8 cellular contexts compared by ENCODE assay signal in genomic region chr4:2962099-2962455, GRCh38. TPM values are rescaled to one million over a fixed set of nuclear protein-coding genes. Genes with fewer than 3 reads are reported as not detected.
DNase-seq lines count a peak whose midpoint lies in the region; ATAC-seq and TF ChIP-seq lines count a peak whose summit lies in the region.

No MANE protein-coding gene starts in this region.

- intact Hi-C loops in heart left ventricle (cut with DNase I) (loop anchor here in 4 of 10 donors (2.0 to 10.0 kb wide), 5 partner anchors 27 to 717 kb away; partner anchors contain the start of genes CFAP99 (in 3 of the 4), ZFYVE28 (in 3 of the 4), HAUS3 (in 1 of the 4) and POLN (in 1 of the 4)), Right ventricle myocardium inferior (cut with DNase I) (loop anchor here (5.0 kb wide), 2 partner anchors 200 to 545 kb away; partner anchors contain the start of genes CFAP99 and ZFYVE28)

- DNase-seq in heart left ventricle (no peak), Right ventricle myocardium inferior (ENCODE audit: missing footprints) (no peak), T-helper 2 cell (peak in 3 of 5 experiments; percentile 24 to 88 (median 62)), skeletal muscle cell (ENCODE audit: low read depth) (no peak), dedifferentiated amniotic fluid mesenchymal stem cell (ENCODE audit: extremely low spot score) (no peak), EL (no peak), NOMO-1 (lab: John Stamatoyannopoulos, UW; ENCODE audit: unreplicated experiment in 2 of 2) (no peak)

- H3K27me3 ChIP-seq in heart left ventricle, result no peaks in the 10 kb centered on the region
- H3K27me3 ChIP-seq in esophagus (ENCODE audit: control insufficient read depth in 1 of 2, insufficient read depth in 2 of 2, low read length in 2 of 2), result no peaks in the 10 kb centered on the region

- TF ChIP-seq POLR2A in heart left ventricle (IDR thresholded peaks at IDR 0.05), result no peak

- H3K4me1 ChIP-seq in heart left ventricle, result peaks cover 4 to 30% (median 23%) of the 10 kb centered on the region in 12 donors
- peaks cover 6 to 12% of the 10 kb centered on the region in 2 donors for H3K4me1 ChIP-seq in esophagus (ENCODE audit: control insufficient read depth in 2 of 2, insufficient read depth in 2 of 2, low read length in 1 of 2)

- ATAC-seq in heart left ventricle (no peak), Right ventricle myocardium inferior (no peak)

- WGBS in heart left ventricle, 4 donors, result 21 to 23% (median 22%) methylated on average over 7 of the region's 7 CpGs
- WGBS in esophagus, 2 donors, result 9% methylated on average over 7 of the region's 7 CpGs

- TF ChIP-seq CTCF in heart left ventricle (IDR thresholded peaks at IDR 0.05), result no peak

- H3K9me3 ChIP-seq in heart left ventricle (no peaks in the 10 kb centered on the region), esophagus (ENCODE audit: control insufficient read depth in 2 of 2, insufficient read depth in 1 of 2, low read depth in 1 of 2, low read length in 1 of 2) (no peaks in the 10 kb centered on the region)

- peak overlapping the region in 5 of 12 donors; percentile 82 to 92 (median 87) for H3K27ac ChIP-seq in heart left ventricle
- peak overlapping the region in 1 of 2 donors; percentile 21 for H3K27ac ChIP-seq in esophagus (ENCODE audit: low read depth in 2 of 2, low read length in 1 of 2)

- peaks cover 0 to 23% (median 14%) of the 10 kb centered on the region in 9 donors for H3K36me3 ChIP-seq in heart left ventricle
- peaks cover 7% of the 10 kb centered on the region in 2 donors for H3K36me3 ChIP-seq in esophagus (ENCODE audit: control insufficient read depth in 2 of 2, insufficient read depth in 2 of 2, low read length in 1 of 2)

- H3K4me3 ChIP-seq in heart left ventricle (peak overlapping the region; percentile 70 to 100 (median 84)), esophagus (ENCODE audit: low read depth in 1 of 2, low read length in 2 of 2) (peak overlapping the region; percentile 65 to 96), skeletal muscle cell (ENCODE audit: low read depth, low read length) (peak overlapping the region; percentile 78)

RNA-seq across cellular contexts. Expression of gene NOP14, which starts 1.1 kb away (rescaled TPM):
- total RNA-seq in heart left ventricle (10 to 100 TPM; 11.4 to 21.5 (median 15.8) TPM), Right ventricle myocardium inferior (18.3 TPM)
- polyA plus RNA-seq in heart left ventricle (10 to 100 TPM; 11.7 to 26.0 TPM), esophagus (10 to 100 TPM; 11.9 to 15.1 TPM)

RNA-seq across cellular contexts. Expression of gene GRK4, which starts 1.3 kb away (rescaled TPM):
- total RNA-seq in heart left ventricle, result 10 to 100 TPM in 2 of 9 donors, 1 to 10 TPM in 7; 4.9 to 11.8 (median 9.3) TPM
- 10 to 100 TPM in 1 of 2 donors, 1 to 10 TPM in 1; 5.3 to 12.0 TPM for polyA plus RNA-seq in heart left ventricle
- total RNA-seq in Right ventricle myocardium inferior, result 7.7 TPM
- polyA plus RNA-seq in esophagus, result 1 to 10 TPM; 1.2 to 1.7 TPM

Comparison
In these comparisons a context has a peak if more than half of its experiments do, and no peak if none do; other contexts are left out.
1. DNase-seq: peak in T-helper 2 cell (3 of 5); none in heart left ventricle (0 of 5), Right ventricle myocardium inferior (single experiment), skeletal muscle cell (single experiment), dedifferentiated amniotic fluid mesenchymal stem cell (single experiment), EL (single experiment) and NOMO-1 (0 of 2).
2. Peak in every context shown above with its lines, with median percentiles within 50 percentile points of each other: H3K4me3 ChIP-seq.